6 cellular contexts compared by ENCODE assay signal in genomic region chr13:69600811-69601210, GRCh38.
"Had no signal": no experiment of that assay in that cellular context is flagged by ENCODE, and none has a peak within 500 bp of the region (broad histone marks: within the 10 kb centered on the region; RNA-seq: fewer than 3 reads in every experiment).

No MANE protein-coding gene starts in this region.

- H3K36me3 ChIP-seq: HAP-1 had no signal

- H3K4me3 ChIP-seq: GM23338, HAP-1 had no signal

- H3K4me2 ChIP-seq: GM23338 had no signal

- H2AFZ ChIP-seq: GM23338 had no signal

- H3K27ac ChIP-seq: HL-60 had no signal

- DNase-seq: H7, HFFc6 had no signal

- H3K4me1 ChIP-seq: HAP-1 had no signal

- H3K9me3 ChIP-seq: HAP-1 had no signal

- FAIRE-seq: HepG2 had no signal
